Comparison of ENCODE assay signal across 8 cellular contexts in genomic region chr12:107091989-107092641, GRCh38. TPM values are rescaled to one million over a fixed set of nuclear protein-coding genes. Genes with fewer than 3 reads are reported as not detected.
DNase-seq lines count a peak whose midpoint lies in the region; ATAC-seq and TF ChIP-seq lines count a peak whose summit lies in the region.

No MANE protein-coding gene starts in this region.

- POLR2A ChIA-PET in CD8-positive, alpha-beta T cell (lab: Charles Lee): interaction anchor here (1.9 kb wide), 1 partner anchor 136 kb away, joined by 6 read pairs; the partner anchor contains the start of gene TMEM263

- in situ Hi-C loops in HAP-1 (cut with MboI; ENCODE audit: low sequenced_read_pairs): no loop called here

- peaks cover 20% of the 10 kb centered on the region for H3K4me1 ChIP-seq in CD8-positive, alpha-beta T cell (ENCODE audit: insufficient read depth, low read length)
- H3K4me1 ChIP-seq in HAP-1: peaks cover 14% of the 10 kb centered on the region

- H3K36me3 Mint-ChIP-seq in CD8-positive, alpha-beta T cell: peaks cover 13% of the 10 kb centered on the region
- peaks cover 5% of the 10 kb centered on the region for H3K36me3 Mint-ChIP-seq in nephron (ENCODE audit: low read depth)

- peaks cover 22% of the 10 kb centered on the region for H3K4me1 Mint-ChIP-seq in CD8-positive, alpha-beta T cell (ENCODE audit: low read depth)
- H3K4me1 Mint-ChIP-seq in nephron: no peaks in the 10 kb centered on the region

- DNase-seq in CD8-positive, alpha-beta T cell: peak in 4 of 7 experiments; percentile 6 to 22 (median 17)
- DNase-seq in HAP-1 (ENCODE audit: low spot score in 2 of 2): peak; percentile 69 to 98
- peak; percentile 94 for DNase-seq in NCI-H2227 treated with DMSO at 0.1 percent for 48 hours (lab: John Stamatoyannopoulos, UW)
- DNase-seq in fibroblast of the aortic adventitia (ENCODE audit: low read depth): peak; percentile 97

- peak overlapping the region; percentile 99 for H3K27ac ChIP-seq in CD8-positive, alpha-beta T cell (ENCODE audit: low read depth, low read length)

- peak overlapping the region; percentile 87 for H3K4me3 ChIP-seq in CD8-positive, alpha-beta T cell (ENCODE audit: low read depth, low read length)
- H3K4me3 ChIP-seq in HAP-1 (peak overlapping the region; percentile 65), WI38 (ENCODE audit: low read depth, low read length) (peak overlapping the region; percentile 83), fibroblast of the aortic adventitia (ENCODE audit: low read depth, low read length) (peak overlapping the region; percentile 92)

- intact Hi-C loops in CD8-positive, alpha-beta T cell (cut with DNase I, micrococcal nuclease): loop anchor here (1.0 to 10.0 kb wide), 14 partner anchors 12 to 1960 kb away; partner anchors contain the start of genes ISCU (in 2 of the 2), MTERF2 (in 2 of the 2), RIC8B (in 2 of the 2) and PRDM4 (in 1 of the 2)

- H3K27me3 Mint-ChIP-seq in CD8-positive, alpha-beta T cell (ENCODE audit: low read depth): no peaks in the 10 kb centered on the region
- no peaks in the 10 kb centered on the region for H3K27me3 Mint-ChIP-seq in nephron (ENCODE audit: low read depth)

- no peak overlapping the region for H3K4me3 Mint-ChIP-seq in CD8-positive, alpha-beta T cell
- no peak overlapping the region for H3K4me3 Mint-ChIP-seq in nephron

- no peaks in the 10 kb centered on the region for H3K9me3 ChIP-seq in CD8-positive, alpha-beta T cell (ENCODE audit: low read length)
- no peaks in the 10 kb centered on the region; the same call in 1 of the 2 replicates for H3K9me3 ChIP-seq in HAP-1

- TF ChIP-seq CTCF in CD8-positive, alpha-beta T cell (IDR thresholded peaks at IDR 0.05): peak; percentile 73
- peak; percentile 64 for TF ChIP-seq CTCF in WI38 (IDR thresholded peaks at IDR 0.05; ENCODE audit: low read depth, low read length)
- TF ChIP-seq CTCF in fibroblast of the aortic adventitia (IDR thresholded peaks at IDR 0.05; ENCODE audit: insufficient read depth, low read length): peak; percentile 79
- TF ChIP-seq CTCF in nephron (IDR thresholded peaks at IDR 0.05; ENCODE audit: unreplicated experiment in 3 of 3): peak; percentile 83 to 92 (median 89)

- no peak overlapping the region for H3K27ac Mint-ChIP-seq in CD8-positive, alpha-beta T cell
- no peak overlapping the region for H3K27ac Mint-ChIP-seq in nephron

- no peaks in the 10 kb centered on the region for H3K27me3 ChIP-seq in CD8-positive, alpha-beta T cell (ENCODE audit: insufficient read depth, low read length)
- no peaks in the 10 kb centered on the region for H3K27me3 ChIP-seq in HAP-1 (ENCODE audit: low read depth)

- H3K36me3 ChIP-seq in CD8-positive, alpha-beta T cell (ENCODE audit: insufficient read depth, low read length): no peaks in the 10 kb centered on the region
- H3K36me3 ChIP-seq in HAP-1 (replicated peaks): no peaks in the 10 kb centered on the region

- ATAC-seq in CD8-positive, alpha-beta T cell: peak; percentile 6
- ATAC-seq in GM19328 (IDR thresholded peaks at IDR 0.05; ENCODE audit: unreplicated experiment) (no peak), GM18502 (IDR thresholded peaks at IDR 0.05; ENCODE audit: poor library complexity, unreplicated experiment) (no peak)

- no peaks in the 10 kb centered on the region for H3K9me3 Mint-ChIP-seq in CD8-positive, alpha-beta T cell
- peaks cover 6% of the 10 kb centered on the region for H3K9me3 Mint-ChIP-seq in nephron

- CTCF ChIA-PET in CD8-positive, alpha-beta T cell (lab: Charles Lee): interaction anchor here (1.0 to 8.0 kb wide), 8 partner anchors 9 to 548 kb away, joined by 3 to 67 read pairs (median 4); no protein-coding TSS in a partner anchor

RNA-seq across cellular contexts. Expression of gene CRY1, which starts 1.2 kb away (rescaled TPM):
- total RNA-seq in CD8-positive, alpha-beta T cell: 10 to 100 TPM; 80.8 to 83.0 TPM
- total RNA-seq in fibroblast of the aortic adventitia (ENCODE audit: low replicate concordance): 16.1 and 19.2 TPM in 2 replicates

Comparison
In these comparisons a context has a peak if more than half of its experiments do, and no peak if none do; other contexts are left out.
1. DNase-seq: peak in every context shown above with its lines; median percentile 97 in fibroblast of the aortic adventitia; 94 in NCI-H2227 treated with DMSO at 0.1 percent for 48 hours; 84 in HAP-1; 17 in CD8-positive, alpha-beta T cell.